9 cellular contexts compared by ENCODE assay signal in genomic region chr5:173188280-173188679, GRCh38. TPM values are rescaled to one million over a fixed set of nuclear protein-coding genes. Genes with fewer than 3 reads are reported as not detected.
"Had no signal": no experiment of that assay in that cellular context is flagged by ENCODE, and none has a peak within 500 bp of the region (broad histone marks: within the 10 kb centered on the region; RNA-seq: fewer than 3 reads in every experiment).

No MANE protein-coding gene starts in this region.

- DNase-seq: GDM1, GF-D8 had no signal

- H3K4me3 ChIP-seq: GM12878 had no signal

- FAIRE-seq: G401.6, GM12878, GM12891, GM12892, GM18507, GM19239 had no signal

RNA-seq across cellular contexts. Expression of gene NKX2-5, which starts 46.7 kb away (rescaled TPM):
- total RNA-seq: G401, GM12878 had no signal
